1 cellular context compared by ENCODE assay signal in the genomic region with DNA sequence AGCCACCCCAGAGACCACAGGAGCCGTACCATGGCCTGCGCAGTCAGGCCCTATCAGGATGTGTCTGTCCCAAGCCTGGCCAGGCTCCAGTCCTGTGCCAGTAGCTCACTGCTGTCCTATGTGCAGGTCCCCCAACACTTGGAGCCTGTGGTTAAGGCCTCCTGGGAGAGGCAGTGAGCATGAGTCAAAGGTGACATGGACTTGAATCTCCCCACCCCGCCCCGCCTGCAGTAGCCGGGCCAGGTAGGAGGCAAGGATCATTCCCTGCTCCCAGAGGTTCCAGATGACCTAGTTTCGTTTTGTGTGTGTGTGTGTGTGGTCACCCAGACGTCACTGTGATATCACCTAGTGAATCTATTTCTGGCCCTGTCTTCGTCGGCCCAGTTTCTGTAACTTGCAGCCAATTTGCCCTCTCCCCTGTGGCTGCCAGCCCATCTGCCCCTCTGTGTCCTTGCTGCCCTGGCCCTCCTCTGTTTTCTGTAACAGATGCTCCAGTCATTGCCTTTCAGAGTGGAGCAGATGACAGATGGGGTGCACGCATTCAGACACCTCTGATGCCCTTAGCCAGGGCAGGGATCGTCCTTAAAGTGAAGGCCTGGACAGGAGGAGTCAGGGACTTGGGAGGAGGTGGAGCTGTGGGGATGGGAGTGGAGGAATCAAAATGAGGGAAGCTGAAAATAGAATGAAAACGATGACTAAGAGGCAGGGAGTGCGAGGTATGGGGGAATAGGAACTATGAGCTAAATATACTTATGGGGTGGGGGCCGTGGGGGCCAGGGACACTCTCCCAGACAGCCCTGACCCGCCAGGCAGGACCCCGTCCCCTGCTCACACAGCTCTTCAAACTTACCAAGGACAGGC.
TF ChIP-seq lines count a peak whose summit lies in the region.

No MANE protein-coding gene starts in this region.

TF ChIP-seq in H1, 55 proteins besides CTCF, POLR2A, EP300 and RAD21 (continued from another document):
- TF ChIP-seq, protein P1, sequence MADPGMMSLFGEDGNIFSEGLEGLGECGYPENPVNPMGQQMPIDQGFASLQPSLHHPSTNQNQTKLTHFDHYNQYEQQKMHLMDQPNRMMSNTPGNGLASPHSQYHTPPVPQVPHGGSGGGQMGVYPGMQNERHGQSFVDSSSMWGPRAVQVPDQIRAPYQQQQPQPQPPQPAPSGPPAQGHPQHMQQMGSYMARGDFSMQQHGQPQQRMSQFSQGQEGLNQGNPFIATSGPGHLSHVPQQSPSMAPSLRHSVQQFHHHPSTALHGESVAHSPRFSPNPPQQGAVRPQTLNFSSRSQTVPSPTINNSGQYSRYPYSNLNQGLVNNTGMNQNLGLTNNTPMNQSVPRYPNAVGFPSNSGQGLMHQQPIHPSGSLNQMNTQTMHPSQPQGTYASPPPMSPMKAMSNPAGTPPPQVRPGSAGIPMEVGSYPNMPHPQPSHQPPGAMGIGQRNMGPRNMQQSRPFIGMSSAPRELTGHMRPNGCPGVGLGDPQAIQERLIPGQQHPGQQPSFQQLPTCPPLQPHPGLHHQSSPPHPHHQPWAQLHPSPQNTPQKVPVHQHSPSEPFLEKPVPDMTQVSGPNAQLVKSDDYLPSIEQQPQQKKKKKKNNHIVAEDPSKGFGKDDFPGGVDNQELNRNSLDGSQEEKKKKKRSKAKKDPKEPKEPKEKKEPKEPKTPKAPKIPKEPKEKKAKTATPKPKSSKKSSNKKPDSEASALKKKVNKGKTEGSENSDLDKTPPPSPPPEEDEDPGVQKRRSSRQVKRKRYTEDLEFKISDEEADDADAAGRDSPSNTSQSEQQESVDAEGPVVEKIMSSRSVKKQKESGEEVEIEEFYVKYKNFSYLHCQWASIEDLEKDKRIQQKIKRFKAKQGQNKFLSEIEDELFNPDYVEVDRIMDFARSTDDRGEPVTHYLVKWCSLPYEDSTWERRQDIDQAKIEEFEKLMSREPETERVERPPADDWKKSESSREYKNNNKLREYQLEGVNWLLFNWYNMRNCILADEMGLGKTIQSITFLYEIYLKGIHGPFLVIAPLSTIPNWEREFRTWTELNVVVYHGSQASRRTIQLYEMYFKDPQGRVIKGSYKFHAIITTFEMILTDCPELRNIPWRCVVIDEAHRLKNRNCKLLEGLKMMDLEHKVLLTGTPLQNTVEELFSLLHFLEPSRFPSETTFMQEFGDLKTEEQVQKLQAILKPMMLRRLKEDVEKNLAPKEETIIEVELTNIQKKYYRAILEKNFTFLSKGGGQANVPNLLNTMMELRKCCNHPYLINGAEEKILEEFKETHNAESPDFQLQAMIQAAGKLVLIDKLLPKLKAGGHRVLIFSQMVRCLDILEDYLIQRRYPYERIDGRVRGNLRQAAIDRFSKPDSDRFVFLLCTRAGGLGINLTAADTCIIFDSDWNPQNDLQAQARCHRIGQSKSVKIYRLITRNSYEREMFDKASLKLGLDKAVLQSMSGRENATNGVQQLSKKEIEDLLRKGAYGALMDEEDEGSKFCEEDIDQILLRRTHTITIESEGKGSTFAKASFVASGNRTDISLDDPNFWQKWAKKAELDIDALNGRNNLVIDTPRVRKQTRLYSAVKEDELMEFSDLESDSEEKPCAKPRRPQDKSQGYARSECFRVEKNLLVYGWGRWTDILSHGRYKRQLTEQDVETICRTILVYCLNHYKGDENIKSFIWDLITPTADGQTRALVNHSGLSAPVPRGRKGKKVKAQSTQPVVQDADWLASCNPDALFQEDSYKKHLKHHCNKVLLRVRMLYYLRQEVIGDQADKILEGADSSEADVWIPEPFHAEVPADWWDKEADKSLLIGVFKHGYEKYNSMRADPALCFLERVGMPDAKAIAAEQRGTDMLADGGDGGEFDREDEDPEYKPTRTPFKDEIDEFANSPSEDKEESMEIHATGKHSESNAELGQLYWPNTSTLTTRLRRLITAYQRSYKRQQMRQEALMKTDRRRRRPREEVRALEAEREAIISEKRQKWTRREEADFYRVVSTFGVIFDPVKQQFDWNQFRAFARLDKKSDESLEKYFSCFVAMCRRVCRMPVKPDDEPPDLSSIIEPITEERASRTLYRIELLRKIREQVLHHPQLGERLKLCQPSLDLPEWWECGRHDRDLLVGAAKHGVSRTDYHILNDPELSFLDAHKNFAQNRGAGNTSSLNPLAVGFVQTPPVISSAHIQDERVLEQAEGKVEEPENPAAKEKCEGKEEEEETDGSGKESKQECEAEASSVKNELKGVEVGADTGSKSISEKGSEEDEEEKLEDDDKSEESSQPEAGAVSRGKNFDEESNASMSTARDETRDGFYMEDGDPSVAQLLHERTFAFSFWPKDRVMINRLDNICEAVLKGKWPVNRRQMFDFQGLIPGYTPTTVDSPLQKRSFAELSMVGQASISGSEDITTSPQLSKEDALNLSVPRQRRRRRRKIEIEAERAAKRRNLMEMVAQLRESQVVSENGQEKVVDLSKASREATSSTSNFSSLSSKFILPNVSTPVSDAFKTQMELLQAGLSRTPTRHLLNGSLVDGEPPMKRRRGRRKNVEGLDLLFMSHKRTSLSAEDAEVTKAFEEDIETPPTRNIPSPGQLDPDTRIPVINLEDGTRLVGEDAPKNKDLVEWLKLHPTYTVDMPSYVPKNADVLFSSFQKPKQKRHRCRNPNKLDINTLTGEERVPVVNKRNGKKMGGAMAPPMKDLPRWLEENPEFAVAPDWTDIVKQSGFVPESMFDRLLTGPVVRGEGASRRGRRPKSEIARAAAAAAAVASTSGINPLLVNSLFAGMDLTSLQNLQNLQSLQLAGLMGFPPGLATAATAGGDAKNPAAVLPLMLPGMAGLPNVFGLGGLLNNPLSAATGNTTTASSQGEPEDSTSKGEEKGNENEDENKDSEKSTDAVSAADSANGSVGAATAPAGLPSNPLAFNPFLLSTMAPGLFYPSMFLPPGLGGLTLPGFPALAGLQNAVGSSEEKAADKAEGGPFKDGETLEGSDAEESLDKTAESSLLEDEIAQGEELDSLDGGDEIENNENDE (IDR thresholded peaks at IDR 0.05; ENCODE audit: insufficient replicate concordance, low read length): no peak
- TF ChIP-seq GABPA (IDR thresholded peaks at IDR 0.05; ENCODE audit: borderline replicate concordance, insufficient read depth, low read length) (no peak), GTF2F1 (IDR thresholded peaks at IDR 0.05; ENCODE audit: borderline replicate concordance, low read depth, low read length) (no peak), CBX8 (IDR thresholded peaks at IDR 0.05; ENCODE audit: borderline replicate concordance, low read depth, low read length) (no peak), SIRT6 (IDR thresholded peaks at IDR 0.05; ENCODE audit: low read length) (no peak)
